In genomic region chr17:67824735-67825626, GRCh38 we compare ENCODE assay signal across 8 cellular contexts.
DNase-seq lines count a peak whose midpoint lies in the region; ATAC-seq and TF ChIP-seq lines count a peak whose summit lies in the region.

TSS of gene BPTF (plus strand) at chr17:67825503. CDS start at chr17:67825725, 222 bp downstream.

- TF ChIP-seq CTCF in choroid plexus epithelial cell (conservative IDR thresholded peaks at IDR 0.05; ENCODE audit: low read depth, low read length) = peak; percentile 60

- ATAC-seq in GM19043 (IDR thresholded peaks at IDR 0.05; ENCODE audit: low read depth, unreplicated experiment) = peak; percentile 71
- peak; percentile 64 for ATAC-seq in HG03378 (IDR thresholded peaks at IDR 0.05; ENCODE audit: unreplicated experiment)

- peak within 1 kb of the TSS; percentile 91 for H3K4me3 ChIP-seq in choroid plexus epithelial cell (ENCODE audit: low read depth, low read length)

- H3K27me3 ChIP-seq in layer of hippocampus (ENCODE audit: control insufficient read depth, insufficient read depth, low read length) = no peaks in the 10 kb centered on the region

- DNase-seq in Ammon's horn (ENCODE audit: low spot score) = peak; percentile 94
- DNase-seq in NCI-H510A (lab: John Stamatoyannopoulos, UW) = peak; percentile 86
- peak; percentile 82 to 86 for DNase-seq in activated CD4-positive, alpha-beta T cell treated with anti-CD3 and anti-CD28 coated beads for 24 hours (ENCODE audit: low read depth in 2 of 2)
- peak; percentile 91 for DNase-seq in choroid plexus epithelial cell (ENCODE audit: low read depth)
- peak; percentile 88 to 90 for DNase-seq in stimulated activated CD4-positive, alpha-beta T cell treated with anti-CD3 and anti-CD28 coated beads, Interleukin-1b, Interleukin-23, amount 100 ng/mL, for 4 hours (ENCODE audit: low read depth in 2 of 2)

- peak within 1 kb of the TSS; percentile 77 for H3K27ac ChIP-seq in layer of hippocampus (ENCODE audit: low read depth, low read length)

Comparison
In these comparisons a context has a peak if more than half of its experiments do, and no peak if none do; other contexts are left out.
1. Peak in every context shown above with its lines: DNase-seq, ATAC-seq, H3K4me3 ChIP-seq and H3K27ac ChIP-seq.